In the genomic region with DNA sequence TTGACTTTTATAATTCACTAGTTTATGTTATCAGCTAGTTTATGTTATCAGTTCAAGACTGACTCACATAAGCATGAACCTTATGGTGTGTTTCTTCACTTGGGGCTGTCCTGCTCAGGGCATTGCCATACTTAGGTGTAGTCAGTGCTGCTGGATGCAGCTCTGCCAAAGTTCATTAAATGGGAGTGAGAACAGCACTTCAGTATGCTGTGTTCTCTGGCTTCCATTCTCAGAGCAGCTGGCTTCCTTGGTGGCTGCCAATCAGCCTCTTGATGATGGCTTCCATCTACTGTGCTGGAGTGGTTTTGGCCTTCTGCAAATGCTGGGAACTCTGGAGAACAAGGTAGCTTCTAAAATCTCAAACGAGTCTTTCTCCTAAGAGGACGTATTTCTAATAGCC, we compare ENCODE assay signal across 22 cellular contexts.
"Had no signal": no experiment of that assay in that cellular context is flagged by ENCODE, and none has a peak within 500 bp of the region (broad histone marks: within the 10 kb centered on the region; RNA-seq: fewer than 3 reads in every experiment).

No MANE protein-coding gene starts in this region.

- DNase-seq: head of caudate nucleus; hypothalamus; immature natural killer cell; lower lobe of right lung; mammary epithelial cell; mesenchymal stem cell; naive thymus-derived CD8-positive, alpha-beta T cell; occipital lobe; psoas muscle; spleen; stimulated activated CD4-positive, alpha-beta T cell treated with anti-CD3 and anti-CD28 coated beads, Interleukin-4, amount 100 ng/mL, for 24 hours; stimulated activated naive CD4-positive, alpha-beta T cell; tibial artery; uterus had no signal

- H3K27ac ChIP-seq: lower lobe of right lung, neural progenitor cell, neutrophil, parathyroid adenoma, psoas muscle, skin epidermis, spleen, suprapubic skin, thoracic aorta, tibial artery, uterus had no signal

- H3K4me1 ChIP-seq: lower lobe of right lung, parathyroid adenoma, psoas muscle, spleen, suprapubic skin, uterus had no signal

- H2AFZ ChIP-seq: neural progenitor cell, parathyroid adenoma had no signal

- H3K9me3 ChIP-seq: lower lobe of right lung, neutrophil, psoas muscle, spleen, suprapubic skin, thoracic aorta, tibial artery, uterus had no signal

- H3K4me2 ChIP-seq: neural progenitor cell had no signal

- H3K9ac ChIP-seq: neural progenitor cell, parathyroid adenoma had no signal

- H3K4me3 ChIP-seq: lower lobe of right lung, neural progenitor cell, psoas muscle, skin epidermis, spleen, suprapubic skin, thoracic aorta, tibial artery, uterus had no signal

- H3K79me2 ChIP-seq: parathyroid adenoma had no signal

- H3K27me3 ChIP-seq: neural progenitor cell, neutrophil, spleen, suprapubic skin, tibial artery, uterus had no signal

- H3K36me3 ChIP-seq: lower lobe of right lung, neural progenitor cell, neutrophil, spleen, suprapubic skin, thoracic aorta, tibial artery, uterus had no signal

- ATAC-seq: lower lobe of right lung; naive thymus-derived CD8-positive, alpha-beta T cell; psoas muscle; sciatic nerve; stimulated activated effector memory CD8-positive, alpha-beta T cell treated with anti-CD3 and anti-CD28 coated beads, Interleukin-12 subunit alpha, Interleukin-12 subunit beta, amount 100 ng/mL, for 72 hours had no signal
